In the genomic region with DNA sequence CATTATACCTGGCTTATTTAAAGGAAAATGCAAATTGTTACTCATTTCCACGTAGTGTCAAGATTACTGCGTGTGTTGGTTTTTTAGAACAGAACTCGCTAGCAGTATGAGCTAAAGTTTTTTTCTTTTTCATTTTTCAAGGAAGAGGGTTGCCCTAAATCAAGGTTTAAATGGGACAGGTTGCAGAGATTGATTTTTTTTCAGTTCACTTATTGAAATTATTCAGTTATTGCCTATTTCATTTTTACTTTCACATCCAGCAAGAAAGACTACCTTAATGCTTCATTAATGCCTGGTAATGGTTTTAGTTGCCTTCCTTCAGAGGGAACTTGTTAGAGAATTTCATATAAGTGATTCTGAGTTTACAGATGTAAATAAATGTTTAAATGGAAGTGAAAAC, we compare ENCODE assay signal across 24 cellular contexts. TPM values are rescaled to one million over a fixed set of nuclear protein-coding genes. Genes with fewer than 3 reads are reported as not detected.
A peak's percentile ranks its signal among the peaks of the same experiment; 100 is the strongest.
DNase-seq lines count a peak whose midpoint lies in the region; ATAC-seq and TF ChIP-seq lines count a peak whose summit lies in the region.
"Had no signal": no experiment of that assay in that cellular context is flagged by ENCODE, and none has a peak within 500 bp of the region (broad histone marks: within the 10 kb centered on the region; RNA-seq: fewer than 3 reads in every experiment).

No MANE protein-coding gene starts in this region.

- H3K4me1 Mint-ChIP-seq in activated naive CD4-positive, alpha-beta T cell treated with anti-CD3 and anti-CD28 coated beads, Interleukin-2, amount 10 ng/mL, durations not matched to agents 7 days and 5 days, result peaks cover 84% of the 10 kb centered on the region
- H3K4me1 Mint-ChIP-seq in activated naive CD4-positive, alpha-beta T cell treated with anti-CD3 and anti-CD28 coated beads for 36 hours (ENCODE audit: low read depth), result peaks cover 83% of the 10 kb centered on the region

- intact Hi-C loops in activated naive CD4-positive, alpha-beta T cell treated with anti-CD3 and anti-CD28 coated beads for 36 hours (cut with micrococcal nuclease), result loop anchor here (10.0 kb wide), 1 partner anchor 1124 kb away; a partner anchor contains a TSS
- intact Hi-C loops in gastrocnemius medialis (cut with DNase I; ENCODE audit: low total_unique reads), result no loop called here

- H3K27ac Mint-ChIP-seq in activated naive CD4-positive, alpha-beta T cell treated with anti-CD3 and anti-CD28 coated beads, Interleukin-2, amount 10 ng/mL, durations not matched to agents 7 days and 5 days, result peak overlapping the region; percentile 39
- H3K27ac Mint-ChIP-seq in activated naive CD4-positive, alpha-beta T cell treated with anti-CD3 and anti-CD28 coated beads for 36 hours, result no peak overlapping the region
- H3K27ac Mint-ChIP-seq: activated naive CD8-positive, alpha-beta T cell treated with anti-CD3 and anti-CD28 coated beads, Interleukin-2, amount 50 U/mL, for 24 hours had no signal

- peaks cover 99% of the 10 kb centered on the region for H3K79me2 ChIP-seq in OCI-LY3 (ENCODE audit: low read length)

- H4K20me1 ChIP-seq in OCI-LY3 (ENCODE audit: insufficient read depth, low read length), result peaks cover 19% of the 10 kb centered on the region

- H3K4me2 ChIP-seq in OCI-LY3 (ENCODE audit: low read length), result peak overlapping the region; percentile 56
- H3K4me2 ChIP-seq: BLaER1 had no signal

- ATAC-seq in gastrocnemius medialis, result no peak
- ATAC-seq in GM18873 (IDR thresholded peaks at IDR 0.05; ENCODE audit: low FRiP score, unreplicated experiment), result no peak
- ATAC-seq: activated naive CD8-positive, alpha-beta T cell treated with anti-CD3 and anti-CD28 coated beads, Interleukin-2, amount 50 U/mL, for 24 hours; left cardiac atrium; stimulated activated naive B cell treated with anti-CD40 and anti-IgM and Interleukin-4, amounts not matched to agents 10 μg/mL and 1 μg/mL and 100 μg/mL, for 72 hours had no signal

- peaks cover 5% of the 10 kb centered on the region for H3K36me3 Mint-ChIP-seq in activated naive CD4-positive, alpha-beta T cell treated with anti-CD3 and anti-CD28 coated beads, Interleukin-2, amount 10 ng/mL, durations not matched to agents 7 days and 5 days
- H3K36me3 Mint-ChIP-seq in activated naive CD4-positive, alpha-beta T cell treated with anti-CD3 and anti-CD28 coated beads for 36 hours (ENCODE audit: low read depth), result no peaks in the 10 kb centered on the region
- H3K36me3 Mint-ChIP-seq: naive B cell; stimulated activated naive B cell treated with anti-CD40 and anti-IgM and Interleukin-4, amounts not matched to agents 10 μg/mL and 1 μg/mL and 100 μg/mL, for 72 hours had no signal

- H2AFZ ChIP-seq in OCI-LY3 (ENCODE audit: low read depth, low read length), result no peak overlapping the region

- TF ChIP-seq POLR2A in gastrocnemius medialis (IDR thresholded peaks at IDR 0.05), result no peak

- H3K9ac ChIP-seq in OCI-LY3 (ENCODE audit: low read length) (peak overlapping the region; percentile 8; the same call in 1 of the 2 replicates), endocrine pancreas (ENCODE audit: control insufficient read depth, insufficient read depth, low read length) (no peak overlapping the region)
- H3K9ac ChIP-seq: BLaER1 had no signal

- DNase-seq in activated naive CD4-positive, alpha-beta T cell treated with anti-CD3 and anti-CD28 coated beads, Interleukin-2, amount 10 ng/mL, durations not matched to agents 7 days and 5 days, result no peak
- no peak for DNase-seq in activated naive CD4-positive, alpha-beta T cell treated with anti-CD3 and anti-CD28 coated beads for 36 hours
- DNase-seq in gastrocnemius medialis (no peak), WERI-Rb-1 (no peak), pons (ENCODE audit: low spot score) (no peak)
- DNase-seq: activated naive CD8-positive, alpha-beta T cell treated with anti-CD3 and anti-CD28 coated beads, Interleukin-2, amount 50 U/mL, for 24 hours; EL; HCEC 1CT; IMR-90; left cardiac atrium; naive B cell; NCI-H1417 treated with DMSO at 0.1 percent for 48 hours; NCI-H2107; occipital lobe; SHP77; spleen; stimulated activated CD4-positive, alpha-beta T cell treated with anti-CD3 and anti-CD28 coated beads, Interleukin-2, amount 100 ng/mL, for 48 hours; stimulated activated naive B cell treated with anti-CD40 and anti-IgM and Interleukin-4, amounts not matched to agents 10 μg/mL and 1 μg/mL and 100 μg/mL, for 72 hours; SW 1271 had no signal

- peaks cover 76% of the 10 kb centered on the region for H3K4me1 ChIP-seq in OCI-LY3 (ENCODE audit: low read length)
- H3K4me1 ChIP-seq in endocrine pancreas (ENCODE audit: control insufficient read depth, insufficient read depth, low read length), result peaks cover 36% of the 10 kb centered on the region
- peaks cover 79 to 81% of the 10 kb centered on the region in 2 donors for H3K4me1 ChIP-seq in gastrocnemius medialis

- TF ChIP-seq CTCF in OCI-LY3 (IDR thresholded peaks at IDR 0.05; ENCODE audit: low read depth, low read length) (no peak), gastrocnemius medialis (IDR thresholded peaks at IDR 0.05 in 4 of 5, conservative IDR thresholded peaks at IDR 0.05 in 1 of 5) (no peak), WERI-Rb-1 (IDR thresholded peaks at IDR 0.05; ENCODE audit: low read depth, low read length) (no peak)

- peak overlapping the region; percentile 35 for H3K4me3 Mint-ChIP-seq in activated naive CD4-positive, alpha-beta T cell treated with anti-CD3 and anti-CD28 coated beads, Interleukin-2, amount 10 ng/mL, durations not matched to agents 7 days and 5 days
- no peak overlapping the region for H3K4me3 Mint-ChIP-seq in activated naive CD4-positive, alpha-beta T cell treated with anti-CD3 and anti-CD28 coated beads for 36 hours
- H3K4me3 Mint-ChIP-seq: activated naive CD8-positive, alpha-beta T cell treated with anti-CD3 and anti-CD28 coated beads, Interleukin-2, amount 50 U/mL, for 24 hours; stimulated activated naive B cell treated with anti-CD40 and anti-IgM and Interleukin-4, amounts not matched to agents 10 μg/mL and 1 μg/mL and 100 μg/mL, for 72 hours had no signal

- no peaks in the 10 kb centered on the region for H3K27me3 ChIP-seq in OCI-LY3 (ENCODE audit: low read depth, low read length)
- H3K27me3 ChIP-seq in endocrine pancreas (ENCODE audit: control insufficient read depth, insufficient read depth, low read length), result no peaks in the 10 kb centered on the region
- no peaks in the 10 kb centered on the region for H3K27me3 ChIP-seq in gastrocnemius medialis
- no peaks in the 10 kb centered on the region for H3K27me3 ChIP-seq in WERI-Rb-1 (ENCODE audit: insufficient read depth, low read depth, severe bottlenecking)
- H3K27me3 ChIP-seq: BLaER1, spleen, vagina had no signal

- CTCF ChIA-PET in activated naive CD4-positive, alpha-beta T cell treated with anti-CD3 and anti-CD28 coated beads, Interleukin-2, amount 10 ng/mL, durations not matched to agents 7 days and 5 days (lab: Charles Lee), result no interaction called here
- CTCF ChIA-PET in activated naive CD4-positive, alpha-beta T cell treated with anti-CD3 and anti-CD28 coated beads for 36 hours (lab: Charles Lee), result interaction anchor here (0.9 kb wide), 1 partner anchor 29 kb away, joined by 3 read pairs; no protein-coding TSS in a partner anchor

- H3K9me3 ChIP-seq in OCI-LY3 (ENCODE audit: insufficient read depth, low read length) (no peaks in the 10 kb centered on the region), endocrine pancreas (ENCODE audit: control insufficient read depth, low read length) (no peaks in the 10 kb centered on the region), gastrocnemius medialis (no peaks in the 10 kb centered on the region), WERI-Rb-1 (ENCODE audit: severe bottlenecking) (no peaks in the 10 kb centered on the region)
- H3K9me3 ChIP-seq: BLaER1, spleen, vagina had no signal

- H3K27ac ChIP-seq in OCI-LY3 (ENCODE audit: low read length) (peak overlapping the region; percentile 2; the same call in 1 of the 2 replicates), gastrocnemius medialis (peak overlapping the region; percentile 32 to 99 (median 72)), WERI-Rb-1 (no peak overlapping the region)
- H3K27ac ChIP-seq: BLaER1, vagina had no signal

- no peaks in the 10 kb centered on the region for H3K9me3 Mint-ChIP-seq in activated naive CD4-positive, alpha-beta T cell treated with anti-CD3 and anti-CD28 coated beads, Interleukin-2, amount 10 ng/mL, durations not matched to agents 7 days and 5 days
- H3K9me3 Mint-ChIP-seq in activated naive CD4-positive, alpha-beta T cell treated with anti-CD3 and anti-CD28 coated beads for 36 hours, result no peaks in the 10 kb centered on the region
- H3K9me3 Mint-ChIP-seq: activated naive CD8-positive, alpha-beta T cell treated with anti-CD3 and anti-CD28 coated beads, Interleukin-2, amount 50 U/mL, for 24 hours; naive B cell; stimulated activated naive B cell treated with anti-CD40 and anti-IgM and Interleukin-4, amounts not matched to agents 10 μg/mL and 1 μg/mL and 100 μg/mL, for 72 hours had no signal

- in situ Hi-C loops in gastrocnemius medialis (cut with MboI; ENCODE audit: low sequenced_read_pairs in 4 of 4), result no loop called here

- no peaks in the 10 kb centered on the region for H3K36me3 ChIP-seq in OCI-LY3 (replicated peaks; ENCODE audit: low read depth, low read length)
- no peaks in the 10 kb centered on the region for H3K36me3 ChIP-seq in endocrine pancreas (ENCODE audit: control insufficient read depth, insufficient read depth, low read length)
- no peaks in the 10 kb centered on the region for H3K36me3 ChIP-seq in gastrocnemius medialis
- H3K36me3 ChIP-seq in WERI-Rb-1, result peaks cover 2% of the 10 kb centered on the region
- H3K36me3 ChIP-seq: BLaER1, spleen, vagina had no signal

- peak overlapping the region; percentile 49 for H3K4me3 ChIP-seq in OCI-LY3 (ENCODE audit: low read length)
- H3K4me3 ChIP-seq in endocrine pancreas (ENCODE audit: control insufficient read depth, insufficient read depth, low read length), result peak overlapping the region; percentile 24
- H3K4me3 ChIP-seq in gastrocnemius medialis, result peak overlapping the region in 1 of 4 donors; percentile 8
- H3K4me3 ChIP-seq in WERI-Rb-1 (ENCODE audit: low read depth, low read length), result no peak overlapping the region
- H3K4me3 ChIP-seq: BLaER1, vagina had no signal

- no peaks in the 10 kb centered on the region for H3K27me3 Mint-ChIP-seq in activated naive CD4-positive, alpha-beta T cell treated with anti-CD3 and anti-CD28 coated beads, Interleukin-2, amount 10 ng/mL, durations not matched to agents 7 days and 5 days
- no peaks in the 10 kb centered on the region for H3K27me3 Mint-ChIP-seq in activated naive CD4-positive, alpha-beta T cell treated with anti-CD3 and anti-CD28 coated beads for 36 hours (ENCODE audit: low read depth)
- H3K27me3 Mint-ChIP-seq: activated naive CD8-positive, alpha-beta T cell treated with anti-CD3 and anti-CD28 coated beads, Interleukin-2, amount 50 U/mL, for 24 hours; naive B cell; stimulated activated naive B cell treated with anti-CD40 and anti-IgM and Interleukin-4, amounts not matched to agents 10 μg/mL and 1 μg/mL and 100 μg/mL, for 72 hours had no signal

RNA-seq across cellular contexts. Expression of a gene that starts 5.6 kb away (rescaled TPM):
- total RNA-seq in activated naive CD4-positive, alpha-beta T cell treated with anti-CD3 and anti-CD28 coated beads for 36 hours, result 10 to 100 TPM; 35.1 to 36.1 TPM
- 10 to 100 TPM; 19.7 to 43.7 (median 32.6) TPM for total RNA-seq in gastrocnemius medialis

RNA-seq across cellular contexts. Expression of a gene that starts 50.6 kb away (rescaled TPM):
- 10 to 100 TPM; 35.8 to 39.2 TPM for total RNA-seq in activated naive CD4-positive, alpha-beta T cell treated with anti-CD3 and anti-CD28 coated beads for 36 hours
- total RNA-seq in gastrocnemius medialis, result 10 to 100 TPM; 19.2 to 78.6 (median 29.0) TPM
